In the genomic region with DNA sequence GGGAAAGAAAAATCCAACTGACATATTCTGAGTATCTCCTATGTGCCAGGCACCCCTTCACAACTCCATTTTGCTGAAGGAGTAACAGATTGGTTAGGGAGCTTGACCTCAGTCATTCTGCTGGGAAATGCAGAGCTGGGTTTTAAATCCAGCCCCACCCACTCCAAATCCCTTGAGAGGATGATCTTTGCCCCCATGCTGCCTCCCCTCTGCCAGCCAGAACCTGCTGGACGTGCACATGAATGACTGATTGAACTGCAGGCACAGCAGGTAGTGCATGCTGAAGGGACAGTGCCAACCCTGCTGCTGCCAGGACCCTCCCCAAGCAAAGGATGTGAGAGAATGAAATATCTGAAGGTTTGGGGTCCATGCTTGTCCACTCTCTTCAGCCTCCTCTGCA, we compare ENCODE assay signal across 23 cellular contexts.
DNase-seq lines count a peak whose midpoint lies in the region; ATAC-seq, FAIRE-seq and TF ChIP-seq lines count a peak whose summit lies in the region.
"Had no signal": no experiment of that assay in that cellular context is flagged by ENCODE, and none has a peak within 500 bp of the region (broad histone marks: within the 10 kb centered on the region; RNA-seq: fewer than 3 reads in every experiment).

No MANE protein-coding gene starts in this region.

- no peak overlapping the region for H3K4me3 ChIP-seq in HepG2 (replicated peaks in 1 of 3; ENCODE audit: insufficient read depth in 1 of 3, low read depth in 2 of 3, low read length in 3 of 3)
- no peak overlapping the region for H3K4me3 ChIP-seq in right lobe of liver
- no peak overlapping the region for H3K4me3 ChIP-seq in WERI-Rb-1 (ENCODE audit: low read depth, low read length)
- H3K4me3 ChIP-seq in small intestine (ENCODE audit: low read depth in 1 of 2, low read length in 2 of 2) = no peak overlapping the region
- H3K4me3 ChIP-seq in A673 (ENCODE audit: low read depth, low read length, poor library complexity, severe bottlenecking) = no peak overlapping the region
- H3K4me3 ChIP-seq: BLaER1 treated with 17β-estradiol and CSF1 and Interleukin-3, amounts not matched to agents 10 nM and 100 nM; GM23248 had no signal

- H3K9me3 ChIP-seq in HepG2 (ENCODE audit: low read length) = no peaks in the 10 kb centered on the region
- no peaks in the 10 kb centered on the region for H3K9me3 ChIP-seq in right lobe of liver
- no peaks in the 10 kb centered on the region for H3K9me3 ChIP-seq in WERI-Rb-1 (ENCODE audit: severe bottlenecking)
- H3K9me3 ChIP-seq in small intestine (ENCODE audit: control insufficient read depth, low read depth) = no peaks in the 10 kb centered on the region
- H3K9me3 ChIP-seq in A673 (ENCODE audit: low read depth, low read length, poor library complexity, severe bottlenecking) = no peaks in the 10 kb centered on the region
- H3K9me3 ChIP-seq: BE2C; BLaER1 treated with 17β-estradiol and CSF1 and Interleukin-3, amounts not matched to agents 10 nM and 100 nM had no signal

- no peak overlapping the region for H2AFZ ChIP-seq in HepG2 (ENCODE audit: low read length)
- H2AFZ ChIP-seq: GM23248 had no signal

- no peaks in the 10 kb centered on the region for H3K79me2 ChIP-seq in HepG2 (ENCODE audit: insufficient read depth, low read length)

- in situ Hi-C loops in HepG2 (cut with HindIII; ENCODE audit: extremely low pct_ligation_motif_present, low pct_unique_long_range_greater_than_20kb) = no loop called here

- no peak overlapping the region for H3K27ac ChIP-seq in HepG2 (ENCODE audit: extremely low read length, insufficient read depth, low read length)
- no peak overlapping the region for H3K27ac ChIP-seq in right lobe of liver
- peak overlapping the region; percentile 48 for H3K27ac ChIP-seq in WERI-Rb-1
- H3K27ac ChIP-seq in small intestine (ENCODE audit: low read depth in 1 of 2, low read length in 1 of 2) = no peak overlapping the region
- H3K27ac ChIP-seq in A673 (ENCODE audit: low read depth, low read length, poor library complexity, severe bottlenecking) = no peak overlapping the region
- H3K27ac ChIP-seq: 22Rv1; BLaER1 treated with 17β-estradiol and CSF1 and Interleukin-3, amounts not matched to agents 10 nM and 100 nM; GM23248 had no signal

- TF ChIP-seq EP300 in HepG2 (IDR thresholded peaks at IDR 0.05; ENCODE audit: low read depth in 2 of 2, low read length in 2 of 2) = no peak
- no peak for TF ChIP-seq EP300 in HepG2 (CRISPR knock-in tag; IDR thresholded peaks at IDR 0.05; ENCODE audit: borderline replicate concordance)

- ATAC-seq in HepG2 = no peak
- ATAC-seq in right lobe of liver = no peak
- ATAC-seq in left colon = peak; percentile 39
- no peak for ATAC-seq in HG02840 (IDR thresholded peaks at IDR 0.05; ENCODE audit: low FRiP score, unreplicated experiment)
- ATAC-seq: HCT116 had no signal

- H4K20me1 ChIP-seq in HepG2 (ENCODE audit: insufficient read depth, low read length) = no peaks in the 10 kb centered on the region
- H4K20me1 ChIP-seq: BLaER1 treated with 17β-estradiol and CSF1 and Interleukin-3, amounts not matched to agents 10 nM and 100 nM had no signal

- no peak for TF ChIP-seq POLR2A in HepG2 (IDR thresholded peaks at IDR 0.05; ENCODE audit: insufficient read depth in 1 of 2, low read depth in 2 of 2, low read length in 2 of 2)
- no peak for TF ChIP-seq POLR2A in right lobe of liver (IDR thresholded peaks at IDR 0.05)

- TF ChIP-seq CTCF in HepG2 (CRISPR knock-in tag; IDR thresholded peaks at IDR 0.05) (no peak), right lobe of liver (IDR thresholded peaks at IDR 0.05) (no peak), WERI-Rb-1 (IDR thresholded peaks at IDR 0.05; ENCODE audit: low read depth, low read length) (no peak), A673 (conservative IDR thresholded peaks at IDR 0.05; ENCODE audit: low read depth, low read length) (no peak)

- CTCF ChIA-PET in HepG2 (lab: Yijun Ruan, JAX; ENCODE audit: low intra/inter-chr PET ratio, low total read pairs) = no interaction called here
- CTCF ChIA-PET in A673 (lab: Charles Lee) = no interaction called here

- H3K4me2 ChIP-seq in HepG2 (ENCODE audit: low read depth, low read length) = 0 out of 2 replicates have a peak overlapping the region, but pooled peaks have one; percentile 16
- H3K4me2 ChIP-seq: BLaER1 treated with 17β-estradiol and CSF1 and Interleukin-3, amounts not matched to agents 10 nM and 100 nM had no signal

- TF ChIP-seq RAD21 in HepG2 (CRISPR knock-in tag; IDR thresholded peaks at IDR 0.05) = no peak

- BruUV-seq in HepG2 (replicated peaks; lab: Mats Ljungman, UMichigan) (no TSS peak), A673 (replicated peaks; lab: Mats Ljungman, UMichigan) (no TSS peak)

- no peak for DNase-seq in HepG2 (ENCODE audit: low spot score)
- no peak for DNase-seq in right lobe of liver
- peak; percentile 69 for DNase-seq in WERI-Rb-1
- no peak for DNase-seq in left colon
- peak; percentile 45 for DNase-seq in small intestine
- DNase-seq in mesenteric fat pad (ENCODE audit: low spot score) = no peak
- DNase-seq in A673 (ENCODE audit: low spot score) = no peak
- DNase-seq: ACHN; AML-193; BE2C; CD4-positive, alpha-beta T cell; CD8-positive, alpha-beta memory T cell; DND-41; GM23248; H9 had no signal

- H3K9ac ChIP-seq in HepG2 (ENCODE audit: insufficient read depth, low read depth, low read length) = no peak overlapping the region
- H3K9ac ChIP-seq: BLaER1 treated with 17β-estradiol and CSF1 and Interleukin-3, amounts not matched to agents 10 nM and 100 nM; GM23248 had no signal

- H3K27me3 ChIP-seq in HepG2 (ENCODE audit: control insufficient read depth in 1 of 2, insufficient read depth in 2 of 2, low read length in 2 of 2) (no peaks in the 10 kb centered on the region), right lobe of liver (no peaks in the 10 kb centered on the region), WERI-Rb-1 (ENCODE audit: insufficient read depth, low read depth, severe bottlenecking) (no peaks in the 10 kb centered on the region), small intestine (ENCODE audit: control insufficient read depth in 2 of 2, insufficient read depth in 2 of 2, low read length in 2 of 2) (peaks cover 0 to 5% of the 10 kb centered on the region in 2 donors), A673 (replicated peaks; ENCODE audit: insufficient read depth, low read depth, low read length, poor library complexity) (no peaks in the 10 kb centered on the region)
- H3K27me3 ChIP-seq: BE2C; BLaER1 treated with 17β-estradiol and CSF1 and Interleukin-3, amounts not matched to agents 10 nM and 100 nM had no signal

- H3K36me3 ChIP-seq in HepG2 (replicated peaks in 1 of 2; ENCODE audit: control insufficient read depth in 1 of 2, insufficient read depth in 2 of 2, low read length in 2 of 2) = no peaks in the 10 kb centered on the region
- H3K36me3 ChIP-seq in right lobe of liver = no peaks in the 10 kb centered on the region
- no peaks in the 10 kb centered on the region for H3K36me3 ChIP-seq in WERI-Rb-1
- no peaks in the 10 kb centered on the region for H3K36me3 ChIP-seq in small intestine (ENCODE audit: control insufficient read depth in 2 of 2, insufficient read depth in 2 of 2, low read length in 2 of 2)
- H3K36me3 ChIP-seq in A673 (ENCODE audit: insufficient read depth, low read length, poor library complexity, severe bottlenecking) = no peaks in the 10 kb centered on the region
- H3K36me3 ChIP-seq: BE2C; BLaER1 treated with 17β-estradiol and CSF1 and Interleukin-3, amounts not matched to agents 10 nM and 100 nM had no signal

- FAIRE-seq in HepG2 (lab: Jason Lieb, UNC) (no peak), small intestine (lab: Jason Lieb, UNC) (no peak)
- FAIRE-seq: A204.1, G401.6, GM12892, GM19239 had no signal

- H3K4me1 ChIP-seq in HepG2 (ENCODE audit: insufficient read depth, low read length) (peaks cover 54% of the 10 kb centered on the region), right lobe of liver (no peaks in the 10 kb centered on the region), small intestine (ENCODE audit: control insufficient read depth in 2 of 2, insufficient read depth in 1 of 2, low read depth in 1 of 2, low read length in 1 of 2) (peaks cover 0 to 3% of the 10 kb centered on the region in 2 donors), A673 (ENCODE audit: insufficient read depth, low read length, poor library complexity, severe bottlenecking) (no peaks in the 10 kb centered on the region)
- H3K4me1 ChIP-seq: BLaER1 treated with 17β-estradiol and CSF1 and Interleukin-3, amounts not matched to agents 10 nM and 100 nM had no signal

- intact Hi-C loops in HepG2 (cut with micrococcal nuclease; ENCODE audit: unreplicated experiment) (no loop called here), right lobe of liver (cut with DNase I) (no loop called here), left colon (cut with DNase I, micrococcal nuclease) (no loop called here), A673 (cut with micrococcal nuclease; ENCODE audit: unreplicated experiment) (no loop called here)

- POLR2A ChIA-PET in HepG2 (lab: Yijun Ruan, JAX) = interaction anchor here (1.0 kb wide), 1 partner anchor 20 kb away, joined by 3 read pairs; no protein-coding TSS in a partner anchor
- POLR2A ChIA-PET in A673 (lab: Charles Lee; ENCODE audit: low non-redundant PET) = no interaction called here

- no CpG with 5 or more reads among the region's 1 CpG for WGBS in HepG2 (ENCODE audit: low lambda C conversion rate)
- WGBS in right lobe of liver (ENCODE audit: insufficient coverage, low coverage, low lambda C conversion rate, missing lambda C conversion rate) = no CpG with 5 or more reads among the region's 1 CpG
- 0 to 34% (median 20%) methylated on average over 1 of the region's 1 CpG for WGBS in small intestine, 3 donors

TF ChIP-seq in HepG2, 621 proteins besides CTCF, POLR2A, EP300 and RAD21 (continues in another document):
- TF ChIP-seq PATZ1 (CRISPR knock-in tag; IDR thresholded peaks at IDR 0.05) = peak; percentile 32; the same call in 1 of the 2 replicates
- TF ChIP-seq TEAD2 (CRISPR knock-in tag; IDR thresholded peaks at IDR 0.05) = no peak
- TF ChIP-seq HNF4A (CRISPR knock-in tag; IDR thresholded peaks at IDR 0.05) = peak; percentile 62

Comparison
In these comparisons a context has a peak if more than half of its experiments do, and no peak if none do; other contexts are left out.
1. DNase-seq: peak in WERI-Rb-1 (single experiment) and small intestine (single experiment); none in HepG2 (single experiment), right lobe of liver (0 of 3), left colon (0 of 2), mesenteric fat pad (single experiment) and A673 (single experiment).